In genomic region chr2:191678437-191679110, GRCh38 we compare ENCODE assay signal across 8 cellular contexts. TPM values are rescaled to one million over a fixed set of nuclear protein-coding genes. Genes with fewer than 3 reads are reported as not detected.
DNase-seq lines count a peak whose midpoint lies in the region; ATAC-seq and TF ChIP-seq lines count a peak whose summit lies in the region.

No MANE protein-coding gene starts in this region.

- ATAC-seq in GM21723 (IDR thresholded peaks at IDR 0.05; ENCODE audit: unreplicated experiment) = peak; percentile 8

- peak overlapping the region; percentile 95 for H3K4me3 Mint-ChIP-seq in mesothelial cell of epicardium

- no peak for TF ChIP-seq CTCF in mesothelial cell of epicardium (IDR thresholded peaks at IDR 0.05; ENCODE audit: unreplicated experiment)

- H3K36me3 Mint-ChIP-seq in mesothelial cell of epicardium = peaks cover 5% of the 10 kb centered on the region

- peaks cover 19% of the 10 kb centered on the region for H3K4me1 Mint-ChIP-seq in mesothelial cell of epicardium

- DNase-seq in EL (peak; percentile 46), Kasumi-1 (lab: John Stamatoyannopoulos, UW) (peak; percentile 58 to 69), mesothelial cell of epicardium (ENCODE audit: low spot score in 2 of 2, unreplicated experiment in 2 of 2) (peak in 1 of 2 experiments; percentile 51), COLO829 (ENCODE audit: low spot score) (no peak)
- DNase-seq in activated CD4-positive, alpha-beta T cell treated with anti-CD3 and anti-CD28 coated beads, Interleukin-2, amount 50 U/mL, for 24 hours (ENCODE audit: low read depth in 1 of 2, low spot score in 1 of 2) = peak; percentile 60 to 63
- peak; percentile 22 for DNase-seq in effector CD8-positive, alpha-beta T cell (lab: John Stamatoyannopoulos, UW)
- DNase-seq in stimulated activated CD8-positive, alpha-beta memory T cell treated with anti-CD3 and anti-CD28 coated beads, Interleukin-4, amount 100 ng/mL, for 4 hours (ENCODE audit: low read depth in 2 of 2, low spot score in 1 of 2) = peak; percentile 38 to 41

- H3K27ac Mint-ChIP-seq in mesothelial cell of epicardium = peak overlapping the region; percentile 97

- no peaks in the 10 kb centered on the region for H3K9me3 Mint-ChIP-seq in mesothelial cell of epicardium

- no peaks in the 10 kb centered on the region for H3K27me3 Mint-ChIP-seq in mesothelial cell of epicardium (ENCODE audit: low read depth)

RNA-seq across cellular contexts. Expression of gene NABP1, which starts 0.6 kb away (rescaled TPM):
- total RNA-seq in mesothelial cell of epicardium = 13.5 to 15.6 TPM (median 15.4 TPM) in 3 replicates
